In the genomic region with DNA sequence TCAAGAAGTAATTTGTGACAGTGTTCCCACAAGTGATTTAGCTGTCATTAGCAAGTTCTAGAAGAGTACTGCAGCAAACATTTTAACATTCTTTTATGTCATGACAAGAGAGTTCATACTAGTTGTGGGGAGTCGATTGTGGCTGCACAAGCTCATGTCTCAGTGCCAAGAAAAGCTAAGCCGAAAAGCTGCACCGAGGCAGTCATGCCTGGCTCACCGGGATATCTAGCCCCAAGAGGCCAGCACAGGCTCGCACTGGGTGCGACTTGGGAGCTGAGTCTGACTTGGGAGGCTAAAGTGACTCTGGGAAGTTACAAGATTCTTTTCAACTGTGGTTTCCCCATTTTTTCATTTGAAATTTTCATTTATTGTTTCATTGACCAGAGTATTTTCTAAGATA, we compare ENCODE assay signal across 29 cellular contexts. TPM values are rescaled to one million over a fixed set of nuclear protein-coding genes. Genes with fewer than 3 reads are reported as not detected.
DNase-seq lines count a peak whose midpoint lies in the region; ATAC-seq and TF ChIP-seq lines count a peak whose summit lies in the region.
"Had no signal": no experiment of that assay in that cellular context is flagged by ENCODE, and none has a peak within 500 bp of the region (broad histone marks: within the 10 kb centered on the region; RNA-seq: fewer than 3 reads in every experiment).

No MANE protein-coding gene starts in this region.

- WGBS in spleen, 5 donors = 94 to 98% (median 96%) methylated on average over 6 of the region's 6 CpGs

- H3K36me3 ChIP-seq in right atrium auricular region = peaks cover 3% of the 10 kb centered on the region
- H3K36me3 ChIP-seq in spleen = peaks cover 0 to 63% (median 11%) of the 10 kb centered on the region in 6 donors
- H3K36me3 ChIP-seq: prostate gland had no signal

- DNase-seq in right atrium auricular region (ENCODE audit: low spot score) (no peak), left ventricle myocardium superior (no peak), choroid plexus epithelial cell (ENCODE audit: low read depth) (peak; percentile 54), kidney glomerular epithelial cell (lab: John Stamatoyannopoulos, UW) (peak; percentile 50), spleen (no peak), DMS53 (lab: John Stamatoyannopoulos, UW) (no peak), SIG-M5 (lab: John Stamatoyannopoulos, UW) (no peak)
- DNase-seq: activated CD4-positive, alpha-beta memory T cell treated with anti-CD3 and anti-CD28 coated beads for 36 hours; activated CD4-positive, CD25-positive, alpha-beta regulatory T cell treated with anti-CD3 and anti-CD28 coated beads, Interleukin-2, amount 50 U/mL, for 72 hours; activated CD8-positive, alpha-beta memory T cell treated with anti-CD3 and anti-CD28 coated beads, Interleukin-2, amount 50 U/mL, for 48 hours; activated naive CD4-positive, alpha-beta T cell treated with anti-CD3 and anti-CD28 coated beads, Interleukin-2, amount 50 U/mL, for 16 hours; amniotic stem cell; dermis blood vessel endothelial cell; GDM1; HFFc6; IMR-90; NCI-H1105; NCI-H1930; NCI-H524 treated with DMSO at 0.1 percent for 48 hours; stimulated activated naive CD8-positive, alpha-beta T cell treated with anti-CD3 and anti-CD28 coated beads, Interleukin-15, Interleukin-2, amounts not matched to agents 100 U/mL and 50 U/mL, for 24 hours; T-cell had no signal

- no peaks in the 10 kb centered on the region for H3K9me3 ChIP-seq in right atrium auricular region
- no peaks in the 10 kb centered on the region for H3K9me3 ChIP-seq in spleen
- H3K9me3 ChIP-seq: A549, prostate gland, thoracic aorta, vagina had no signal

- H3K4me3 ChIP-seq in right atrium auricular region (no peak overlapping the region), choroid plexus epithelial cell (ENCODE audit: low read depth, low read length) (no peak overlapping the region), spleen (no peak overlapping the region)
- H3K4me3 ChIP-seq: A549, GM23338, prostate gland, thoracic aorta, vagina had no signal

- ATAC-seq in left ventricle myocardium superior (no peak), HG03280 (IDR thresholded peaks at IDR 0.05; ENCODE audit: unreplicated experiment) (no peak)
- ATAC-seq: A549; activated T-helper 17 cell treated with anti-CD3 and anti-CD28 coated beads, Interleukin-2, amount 50 U/mL, for 72 hours; GM23338; Panc1; stimulated activated naive CD8-positive, alpha-beta T cell treated with anti-CD3 and anti-CD28 coated beads, Interleukin-15, Interleukin-2, amounts not matched to agents 100 U/mL and 50 U/mL, for 24 hours; T-cell had no signal

- H3K4me1 ChIP-seq in right atrium auricular region (peaks cover 0 to 27% of the 10 kb centered on the region in 2 donors), spleen (peaks cover 0 to 23% (median 1%) of the 10 kb centered on the region in 6 donors)

- intact Hi-C loops in left ventricle myocardium superior (cut with micrococcal nuclease) (no loop called here), spleen (cut with DNase I; ENCODE audit: low total_unique reads) (loop anchor here (10.0 kb wide), 1 partner anchor 66 kb away; no protein-coding TSS in a partner anchor)

- H3K27ac ChIP-seq in right atrium auricular region (peak overlapping the region; percentile 1 to 26), spleen (peak overlapping the region in 1 of 8 donors; percentile 17)
- H3K27ac ChIP-seq: A549, prostate gland, vagina had no signal

- H3K27me3 ChIP-seq in right atrium auricular region (no peaks in the 10 kb centered on the region), spleen (replicated peaks in 1 of 7) (no peaks in the 10 kb centered on the region)
- H3K27me3 ChIP-seq: vagina had no signal

- no peak for TF ChIP-seq CTCF in right atrium auricular region (IDR thresholded peaks at IDR 0.05)
- TF ChIP-seq CTCF in choroid plexus epithelial cell (conservative IDR thresholded peaks at IDR 0.05; ENCODE audit: low read depth, low read length) = no peak
- no peak for TF ChIP-seq CTCF in spleen (IDR thresholded peaks at IDR 0.05 in 8 of 11, conservative IDR thresholded peaks at IDR 0.05 in 3 of 11)

- TF ChIP-seq POLR2A in spleen (IDR thresholded peaks at IDR 0.05) = no peak

RNA-seq across cellular contexts. Expression of a gene that starts 18.6 kb away (rescaled TPM):
- total RNA-seq in right atrium auricular region (100 to 1,000 TPM; 439 to 631 TPM), left ventricle myocardium superior (523 TPM), spleen (100 to 1,000 TPM; 158 to 233 (median 197) TPM)
- 10 to 100 TPM; 30.0 to 48.3 (median 30.4) TPM for polyA plus RNA-seq in spleen

Comparison
In these comparisons a context has a peak if more than half of its experiments do, and no peak if none do; other contexts are left out.
1. DNase-seq: peak in choroid plexus epithelial cell (single experiment) and kidney glomerular epithelial cell (single experiment); none in right atrium auricular region (single experiment), left ventricle myocardium superior (single experiment), spleen (single experiment), DMS53 (single experiment) and SIG-M5 (single experiment).